13 cellular contexts compared by ENCODE assay signal in genomic region chr12:89325495-89325894, GRCh38. TPM values are rescaled to one million over a fixed set of nuclear protein-coding genes. Genes with fewer than 3 reads are reported as not detected.
DNase-seq lines count a peak whose midpoint lies in the region; ATAC-seq and TF ChIP-seq lines count a peak whose summit lies in the region.
"Had no signal": no experiment of that assay in that cellular context is flagged by ENCODE, and none has a peak within 500 bp of the region (broad histone marks: within the 10 kb centered on the region; RNA-seq: fewer than 3 reads in every experiment).

No MANE protein-coding gene starts in this region.

- H3K4ac ChIP-seq in mesendoderm (ENCODE audit: low read depth, low read length) (no peak overlapping the region), trophoblast cell (ENCODE audit: low read depth, low read length) (no peak overlapping the region)

- H3K9me3 Mint-ChIP-seq in WTC11: peaks cover 2% of the 10 kb centered on the region

- H3K18ac ChIP-seq in mesendoderm (ENCODE audit: low read length) (no peak overlapping the region), trophoblast cell (ENCODE audit: low read length) (peak overlapping the region; percentile 25)

- ATAC-seq in WTC11: peak; percentile 76

- no peak overlapping the region for H3K56ac ChIP-seq in mesendoderm (ENCODE audit: low read length)

- DNase-seq in ELF-1 (ENCODE audit: low read depth, low spot score) (peak; percentile 34), WTC11 (ENCODE audit: low spot score) (no peak), mesendoderm (peak; percentile 65), trophoblast cell (no peak), GM19238 (ENCODE audit: insufficient read length, low spot score) (no peak), D341Med (ENCODE audit: low spot score) (no peak), posterior cingulate gyrus (no peak)
- DNase-seq: CD4-positive, CD25-positive, alpha-beta regulatory T cell; Kasumi-1; MM.1S; NCI-H1092 treated with DMSO at 0.1 percent for 48 hours; NCI-H2081 treated with DMSO at 0.1 percent for 48 hours; NCI-H510A treated with DMSO at 0.1 percent for 48 hours had no signal

- H4K8ac ChIP-seq in mesendoderm (ENCODE audit: low read depth, low read length) (no peak overlapping the region), trophoblast cell (ENCODE audit: low read depth, low read length) (no peak overlapping the region)

- no peaks in the 10 kb centered on the region for H3K9me3 ChIP-seq in trophoblast cell (ENCODE audit: insufficient read depth, low read depth, low read length)

- no peaks in the 10 kb centered on the region for H3K36me3 ChIP-seq in mesendoderm (ENCODE audit: control insufficient read depth, insufficient read depth, low read length)
- no peaks in the 10 kb centered on the region for H3K36me3 ChIP-seq in trophoblast cell (ENCODE audit: control insufficient read depth in 1 of 2, insufficient read depth in 2 of 2, low read length in 2 of 2)

- intact Hi-C loops in posterior cingulate gyrus (cut with DNase I): no loop called here

- peak overlapping the region; percentile 2 for H2AFZ ChIP-seq in trophoblast cell (ENCODE audit: insufficient read depth, low read length, poor library complexity)

- peaks cover 30% of the 10 kb centered on the region for H3K4me1 Mint-ChIP-seq in WTC11
- H3K4me1 Mint-ChIP-seq: CD4-positive, CD25-positive, alpha-beta regulatory T cell had no signal

- H3K79me2 ChIP-seq in mesendoderm (ENCODE audit: control insufficient read depth, insufficient read depth, low read length) (no peaks in the 10 kb centered on the region), trophoblast cell (ENCODE audit: control insufficient read depth, insufficient read depth, low read length, poor library complexity) (peaks cover 2% of the 10 kb centered on the region)

- TF ChIP-seq CTCF in WTC11 (IDR thresholded peaks at IDR 0.05): no peak

- H2BK15ac ChIP-seq in mesendoderm (replicated peaks; ENCODE audit: low read depth): no peak overlapping the region

- CTCF ChIA-PET in WTC11 (lab: Charles Lee): no interaction called here

- H3K36me3 Mint-ChIP-seq in WTC11: peaks cover 2% of the 10 kb centered on the region

- no peak overlapping the region for H3K4me3 Mint-ChIP-seq in WTC11
- H3K4me3 Mint-ChIP-seq: CD4-positive, CD25-positive, alpha-beta regulatory T cell had no signal

- H3K79me1 ChIP-seq in mesendoderm (ENCODE audit: low read length): no peaks in the 10 kb centered on the region
- H3K79me1 ChIP-seq in trophoblast cell (ENCODE audit: low read length): peaks cover 16% of the 10 kb centered on the region

- H3K14ac ChIP-seq in trophoblast cell (ENCODE audit: low read length): no peak overlapping the region

- no peak overlapping the region for H2BK120ac ChIP-seq in mesendoderm (ENCODE audit: low read depth, low read length)
- H2BK120ac ChIP-seq in trophoblast cell (ENCODE audit: insufficient read depth, low read length, poor library complexity): no peak overlapping the region

- H2BK5ac ChIP-seq in mesendoderm (ENCODE audit: low read length) (no peak overlapping the region), trophoblast cell (ENCODE audit: low read depth, low read length, poor library complexity) (peak overlapping the region; percentile 4)

- POLR2A ChIA-PET in WTC11 (lab: Charles Lee): no interaction called here

- H4K12ac ChIP-seq in trophoblast cell (ENCODE audit: low read depth, low read length): no peak overlapping the region

- H3K4me2 ChIP-seq in mesendoderm (ENCODE audit: low read length) (no peak overlapping the region), trophoblast cell (ENCODE audit: low read length) (no peak overlapping the region)

- no CpG with 5 or more reads among the region's 3 CpGs for WGBS in mesendoderm (ENCODE audit: extremely low coverage, insufficient coverage, low lambda C conversion rate)
- WGBS in trophoblast cell (ENCODE audit: extremely low coverage, insufficient coverage, insufficient read length): no CpG with 5 or more reads among the region's 3 CpGs

- no peak overlapping the region for H3K27ac Mint-ChIP-seq in WTC11
- H3K27ac Mint-ChIP-seq: CD4-positive, CD25-positive, alpha-beta regulatory T cell had no signal

- peak overlapping the region; percentile 38 for H4K91ac ChIP-seq in trophoblast cell (ENCODE audit: low read depth, low read length)

- H3K9ac ChIP-seq in mesendoderm (ENCODE audit: low read length): no peak overlapping the region
- no peak overlapping the region for H3K9ac ChIP-seq in trophoblast cell (ENCODE audit: low read length)

- H3K4me1 ChIP-seq in mesendoderm (ENCODE audit: control insufficient read depth, low read depth, low read length) (no peaks in the 10 kb centered on the region), trophoblast cell (ENCODE audit: control insufficient read depth in 1 of 2, insufficient read depth in 2 of 2, low read length in 2 of 2) (peaks cover 16 to 24% of the 10 kb centered on the region in 2 experiments)

- H3K27ac ChIP-seq in mesendoderm (ENCODE audit: low read depth, low read length) (no peak overlapping the region), trophoblast cell (ENCODE audit: low read depth, low read length) (no peak overlapping the region)

- H3K23ac ChIP-seq in mesendoderm (ENCODE audit: low read length) (no peak overlapping the region), trophoblast cell (ENCODE audit: low read length) (no peak overlapping the region)

- no peak overlapping the region for H3K4me3 ChIP-seq in mesendoderm (ENCODE audit: low read length)
- H3K4me3 ChIP-seq in trophoblast cell (ENCODE audit: low read depth, low read length): no peak overlapping the region

- peak overlapping the region; percentile 67 for H2BK12ac ChIP-seq in trophoblast cell (ENCODE audit: low read length)

- no peaks in the 10 kb centered on the region for H3K27me3 Mint-ChIP-seq in WTC11 (ENCODE audit: low read depth)
- H3K27me3 Mint-ChIP-seq: CD4-positive, CD25-positive, alpha-beta regulatory T cell had no signal

- no peak overlapping the region for H2AK5ac ChIP-seq in mesendoderm (ENCODE audit: low read length)
- H2AK5ac ChIP-seq in trophoblast cell (ENCODE audit: low read length): no peak overlapping the region

- no peak overlapping the region for H4K5ac ChIP-seq in mesendoderm (ENCODE audit: low read length)

- no peaks in the 10 kb centered on the region for H3K27me3 ChIP-seq in mesendoderm (ENCODE audit: insufficient read depth, low read length, poor library complexity)
- no peaks in the 10 kb centered on the region for H3K27me3 ChIP-seq in trophoblast cell (ENCODE audit: insufficient read depth, low read length)

TF ChIP-seq in WTC11, 78 proteins besides CTCF, POLR2A, EP300 and RAD21 (continues in another document):
- TF ChIP-seq, protein P1, sequence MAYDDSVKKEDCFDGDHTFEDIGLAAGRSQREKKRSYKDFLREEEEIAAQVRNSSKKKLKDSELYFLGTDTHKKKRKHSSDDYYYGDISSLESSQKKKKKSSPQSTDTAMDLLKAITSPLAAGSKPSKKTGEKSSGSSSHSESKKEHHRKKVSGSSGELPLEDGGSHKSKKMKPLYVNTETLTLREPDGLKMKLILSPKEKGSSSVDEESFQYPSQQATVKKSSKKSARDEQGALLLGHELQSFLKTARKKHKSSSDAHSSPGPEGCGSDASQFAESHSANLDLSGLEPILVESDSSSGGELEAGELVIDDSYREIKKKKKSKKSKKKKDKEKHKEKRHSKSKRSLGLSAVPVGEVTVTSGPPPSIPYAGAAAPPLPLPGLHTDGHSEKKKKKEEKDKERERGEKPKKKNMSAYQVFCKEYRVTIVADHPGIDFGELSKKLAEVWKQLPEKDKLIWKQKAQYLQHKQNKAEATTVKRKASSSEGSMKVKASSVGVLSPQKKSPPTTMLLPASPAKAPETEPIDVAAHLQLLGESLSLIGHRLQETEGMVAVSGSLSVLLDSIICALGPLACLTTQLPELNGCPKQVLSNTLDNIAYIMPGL (CRISPR knock-in tag; IDR thresholded peaks at IDR 0.05): no peak
- TF ChIP-seq, protein P2, sequence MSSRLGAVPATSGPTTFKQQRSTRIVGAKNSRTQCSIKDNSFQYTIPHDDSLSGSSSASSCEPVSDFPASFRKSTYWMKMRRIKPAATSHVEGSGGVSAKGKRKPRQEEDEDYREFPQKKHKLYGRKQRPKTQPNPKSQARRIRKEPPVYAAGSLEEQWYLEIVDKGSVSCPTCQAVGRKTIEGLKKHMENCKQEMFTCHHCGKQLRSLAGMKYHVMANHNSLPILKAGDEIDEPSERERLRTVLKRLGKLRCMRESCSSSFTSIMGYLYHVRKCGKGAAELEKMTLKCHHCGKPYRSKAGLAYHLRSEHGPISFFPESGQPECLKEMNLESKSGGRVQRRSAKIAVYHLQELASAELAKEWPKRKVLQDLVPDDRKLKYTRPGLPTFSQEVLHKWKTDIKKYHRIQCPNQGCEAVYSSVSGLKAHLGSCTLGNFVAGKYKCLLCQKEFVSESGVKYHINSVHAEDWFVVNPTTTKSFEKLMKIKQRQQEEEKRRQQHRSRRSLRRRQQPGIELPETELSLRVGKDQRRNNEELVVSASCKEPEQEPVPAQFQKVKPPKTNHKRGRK (CRISPR knock-in tag; IDR thresholded peaks at IDR 0.05; ENCODE audit: borderline replicate concordance): no peak
- no peak for TF ChIP-seq ZNF671 (CRISPR knock-in tag; IDR thresholded peaks at IDR 0.05)
- no peak for TF ChIP-seq ZNF219 (CRISPR knock-in tag; IDR thresholded peaks at IDR 0.05; ENCODE audit: borderline replicate concordance)
- no peak for TF ChIP-seq CREM (CRISPR knock-in tag; IDR thresholded peaks at IDR 0.05)
- no peak for TF ChIP-seq ZNF423 (CRISPR knock-in tag; IDR thresholded peaks at IDR 0.05)
- TF ChIP-seq HMGA2 (CRISPR knock-in tag; IDR thresholded peaks at IDR 0.05): no peak
- no peak for TF ChIP-seq NFATC4 (CRISPR knock-in tag; IDR thresholded peaks at IDR 0.05)

RNA-seq across cellular contexts. Expression of gene DUSP6, which starts 26.8 kb away (rescaled TPM):
- total RNA-seq in WTC11 (2021): 136 to 245 TPM (median 141 TPM) in 3 replicates
- polyA plus RNA-seq in mesendoderm (2013, experiment 1 of 2): 30.5 TPM
- 30.1 TPM for polyA plus RNA-seq in mesendoderm (2013, experiment 2 of 2)
- 7.5 and 8.0 TPM in 2 replicates for polyA plus RNA-seq in trophoblast cell (2013)

Comparison
In these comparisons a context has a peak if more than half of its experiments do, and no peak if none do; other contexts are left out.
1. DNase-seq: peak in ELF-1 (single experiment) and mesendoderm (single experiment); none in WTC11 (single experiment), trophoblast cell (0 of 2), GM19238 (single experiment), D341Med (single experiment) and posterior cingulate gyrus (0 of 10).